1 cellular context compared by ENCODE assay signal in the genomic region with DNA sequence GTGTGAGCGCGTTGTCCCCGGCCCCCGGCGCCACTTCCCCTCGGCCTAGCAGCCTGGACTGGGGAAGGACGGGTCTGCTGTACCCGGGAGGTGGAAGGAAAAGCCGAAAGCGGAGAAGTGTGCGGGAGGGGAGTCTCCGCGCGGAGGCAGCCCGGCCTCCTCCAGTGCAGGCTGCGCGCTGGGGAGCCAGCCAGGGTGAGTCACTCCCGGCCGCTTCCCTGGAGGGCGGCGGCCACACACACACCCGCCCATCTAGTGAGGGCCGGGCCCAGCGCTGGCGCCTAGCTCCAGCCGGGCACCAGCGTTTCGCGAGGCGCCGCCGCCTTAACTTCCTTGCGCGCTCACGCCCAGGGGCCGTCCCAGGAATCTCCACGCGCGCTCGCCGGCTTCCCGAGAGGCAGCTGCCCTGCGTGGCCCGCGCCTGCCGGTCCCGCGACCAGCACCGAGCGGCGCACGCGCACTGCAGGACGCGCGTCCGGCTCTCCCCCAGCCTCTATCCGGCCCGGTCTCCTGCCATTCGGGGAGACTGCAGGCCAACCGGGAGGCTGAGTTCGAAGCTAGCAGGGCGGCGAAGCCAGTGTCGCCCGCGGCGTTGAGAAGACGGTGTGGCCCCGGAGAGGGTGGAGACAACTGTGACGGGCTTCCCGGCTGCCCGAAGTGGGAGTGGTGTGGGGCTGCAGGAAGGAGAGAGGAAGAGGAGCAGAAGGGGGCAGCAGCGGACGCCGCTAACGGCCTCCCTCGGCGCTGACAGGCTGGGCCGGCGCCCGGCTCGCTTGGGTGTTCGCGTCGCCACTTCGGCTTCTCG.
TF ChIP-seq lines count a peak whose summit lies in the region.

A gene (plus strand): TSS at position 702 of the 805 bp plus-strand sequence. CDS start 36,716 bp downstream, outside the sequence.

TF ChIP-seq in liver, 16 proteins besides CTCF, POLR2A, EP300 and RAD21 (continued from another document):
- TF ChIP-seq, protein P1, sequence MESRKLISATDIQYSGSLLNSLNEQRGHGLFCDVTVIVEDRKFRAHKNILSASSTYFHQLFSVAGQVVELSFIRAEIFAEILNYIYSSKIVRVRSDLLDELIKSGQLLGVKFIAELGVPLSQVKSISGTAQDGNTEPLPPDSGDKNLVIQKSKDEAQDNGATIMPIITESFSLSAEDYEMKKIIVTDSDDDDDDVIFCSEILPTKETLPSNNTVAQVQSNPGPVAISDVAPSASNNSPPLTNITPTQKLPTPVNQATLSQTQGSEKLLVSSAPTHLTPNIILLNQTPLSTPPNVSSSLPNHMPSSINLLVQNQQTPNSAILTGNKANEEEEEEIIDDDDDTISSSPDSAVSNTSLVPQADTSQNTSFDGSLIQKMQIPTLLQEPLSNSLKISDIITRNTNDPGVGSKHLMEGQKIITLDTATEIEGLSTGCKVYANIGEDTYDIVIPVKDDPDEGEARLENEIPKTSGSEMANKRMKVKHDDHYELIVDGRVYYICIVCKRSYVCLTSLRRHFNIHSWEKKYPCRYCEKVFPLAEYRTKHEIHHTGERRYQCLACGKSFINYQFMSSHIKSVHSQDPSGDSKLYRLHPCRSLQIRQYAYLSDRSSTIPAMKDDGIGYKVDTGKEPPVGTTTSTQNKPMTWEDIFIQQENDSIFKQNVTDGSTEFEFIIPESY (IDR thresholded peaks at IDR 0.05): no peak
- TF ChIP-seq RXRA (IDR thresholded peaks at IDR 0.05): no peak
- peak; percentile 58 for TF ChIP-seq SP1 (IDR thresholded peaks at IDR 0.05)
- TF ChIP-seq JUND (IDR thresholded peaks at IDR 0.05): peak; percentile 92 to 95
- TF ChIP-seq, protein P2, sequence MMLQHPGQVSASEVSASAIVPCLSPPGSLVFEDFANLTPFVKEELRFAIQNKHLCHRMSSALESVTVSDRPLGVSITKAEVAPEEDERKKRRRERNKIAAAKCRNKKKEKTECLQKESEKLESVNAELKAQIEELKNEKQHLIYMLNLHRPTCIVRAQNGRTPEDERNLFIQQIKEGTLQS (IDR thresholded peaks at IDR 0.05): peak; percentile 74
- peak; percentile 65 for TF ChIP-seq YY1 (IDR thresholded peaks at IDR 0.05)
- TF ChIP-seq, protein P3, sequence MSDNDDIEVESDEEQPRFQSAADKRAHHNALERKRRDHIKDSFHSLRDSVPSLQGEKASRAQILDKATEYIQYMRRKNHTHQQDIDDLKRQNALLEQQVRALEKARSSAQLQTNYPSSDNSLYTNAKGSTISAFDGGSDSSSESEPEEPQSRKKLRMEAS (IDR thresholded peaks at IDR 0.05): no peak
- no peak for TF ChIP-seq FOXA2 (IDR thresholded peaks at IDR 0.05)
